Comparison of ENCODE assay signal across 3 cellular contexts in genomic region chr12:128367961-128368360, GRCh38.
"Had no signal": no experiment of that assay in that cellular context is flagged by ENCODE, and none has a peak within 500 bp of the region (broad histone marks: within the 10 kb centered on the region; RNA-seq: fewer than 3 reads in every experiment).

No MANE protein-coding gene starts in this region.

- DNase-seq: GDM1, GF-D8 had no signal

- ATAC-seq: GM12878 had no signal

- H3K4me3 ChIP-seq: GM12878 had no signal
